1 cellular context compared by ENCODE assay signal in the genomic region with DNA sequence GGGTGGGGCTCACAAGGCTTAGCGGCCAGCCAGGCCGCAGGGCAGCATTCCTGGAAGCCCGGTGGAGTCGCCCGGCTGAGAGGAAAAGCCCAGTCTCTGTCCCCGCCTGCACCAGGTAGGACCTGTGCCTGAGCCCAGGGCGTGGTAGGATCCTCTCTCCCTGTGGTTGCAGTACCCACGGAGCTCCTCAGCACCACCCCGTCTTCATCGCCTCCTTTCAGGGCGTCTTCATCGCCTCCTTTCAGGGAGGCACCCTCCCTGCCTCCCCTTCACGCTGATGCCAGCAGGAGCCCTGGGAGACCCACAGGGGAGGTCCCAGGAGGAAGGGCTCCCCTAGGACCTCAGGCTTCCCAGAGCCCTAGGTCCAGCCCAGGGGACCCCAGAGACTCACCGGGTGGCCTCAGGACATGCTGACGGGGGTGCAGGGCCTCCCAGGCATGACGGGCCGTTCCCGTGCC.
TF ChIP-seq lines count a peak whose summit lies in the region.

No MANE protein-coding gene starts in this region.

TF ChIP-seq in HCT116, 20 proteins besides CTCF, POLR2A, EP300 and RAD21:
- TF ChIP-seq EZH2phosphoT487 (IDR thresholded peaks at IDR 0.05; ENCODE audit: borderline replicate concordance) (no peak), POLR2AphosphoS5 (IDR thresholded peaks at IDR 0.05; ENCODE audit: low read depth, low read length) (no peak), EZH2 (IDR thresholded peaks at IDR 0.05) (no peak), SRF (IDR thresholded peaks at IDR 0.05; ENCODE audit: low read depth) (no peak), ELF1 (IDR thresholded peaks at IDR 0.05; ENCODE audit: borderline replicate concordance, low read depth) (no peak), EGR1 (IDR thresholded peaks at IDR 0.05; ENCODE audit: low read depth) (no peak), JUND (IDR thresholded peaks at IDR 0.05) (no peak), ZFX (IDR thresholded peaks at IDR 0.05) (no peak), SIN3A (IDR thresholded peaks at IDR 0.05; ENCODE audit: low read depth) (no peak), FOSL1 (IDR thresholded peaks at IDR 0.05; ENCODE audit: low read depth) (no peak), CBX3 (IDR thresholded peaks at IDR 0.05; ENCODE audit: low read depth) (no peak), ATF3 (IDR thresholded peaks at IDR 0.05) (no peak), CEBPB (IDR thresholded peaks at IDR 0.05; ENCODE audit: low read depth) (no peak), ZNF274 (IDR thresholded peaks at IDR 0.05; ENCODE audit: low read depth, low read length) (no peak), SP1 (IDR thresholded peaks at IDR 0.05; ENCODE audit: low read depth) (no peak), TCF7L2 (IDR thresholded peaks at IDR 0.05; ENCODE audit: borderline replicate concordance, extremely low read depth, insufficient read depth, insufficient read length) (no peak)
- TF ChIP-seq, protein P1, sequence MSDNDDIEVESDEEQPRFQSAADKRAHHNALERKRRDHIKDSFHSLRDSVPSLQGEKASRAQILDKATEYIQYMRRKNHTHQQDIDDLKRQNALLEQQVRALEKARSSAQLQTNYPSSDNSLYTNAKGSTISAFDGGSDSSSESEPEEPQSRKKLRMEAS (IDR thresholded peaks at IDR 0.05), result no peak
